8 cellular contexts compared by ENCODE assay signal in the genomic region with DNA sequence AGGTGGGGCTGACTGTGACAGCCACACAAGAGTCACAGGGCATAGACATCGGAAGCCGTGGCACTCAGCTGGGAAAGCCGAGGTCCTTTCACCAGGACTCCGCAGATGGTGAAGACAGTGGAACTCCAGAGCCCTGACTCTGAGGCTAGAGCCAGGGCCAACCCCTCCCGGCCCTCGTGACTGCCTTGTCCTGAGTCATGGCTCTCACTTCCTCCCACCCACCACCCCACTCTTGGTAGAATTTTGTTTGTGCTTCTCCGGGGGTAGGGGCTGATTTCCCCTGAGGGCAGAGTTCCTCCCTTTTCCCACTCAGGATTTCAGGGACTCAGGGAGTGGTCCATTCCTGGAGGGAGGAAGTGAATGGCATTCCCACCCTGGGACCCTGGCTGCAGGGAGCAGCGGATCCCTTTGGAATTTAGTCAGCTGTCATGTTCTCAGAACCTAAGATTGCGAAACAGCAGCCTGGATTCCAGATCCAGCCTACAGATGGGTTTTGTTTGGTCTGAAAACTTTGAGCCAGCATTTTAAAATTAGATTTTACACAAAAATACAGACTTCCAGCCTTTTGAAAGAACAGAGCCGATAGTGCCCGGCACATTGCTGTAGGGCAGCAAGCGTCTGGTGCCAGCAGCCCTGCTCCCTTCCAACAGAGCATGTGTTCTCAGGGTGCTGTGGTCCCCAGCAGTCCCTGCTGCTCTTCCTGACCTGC. TPM values are rescaled to one million over a fixed set of nuclear protein-coding genes. Genes with fewer than 3 reads are reported as not detected.
A peak's percentile ranks its signal among the peaks of the same experiment; 100 is the strongest.
DNase-seq lines count a peak whose midpoint lies in the region; ATAC-seq, FAIRE-seq and TF ChIP-seq lines count a peak whose summit lies in the region.

No MANE protein-coding gene starts in this region.

- TF ChIP-seq POLR2A in GM12891 (IDR thresholded peaks at IDR 0.05; ENCODE audit: low read depth, low read length) = no peak

- H3K4me1 Mint-ChIP-seq in activated T-cell treated with anti-CD3 and anti-CD28 coated beads, Interleukin-2, amount 50 U/mL, for 4 hours (ENCODE audit: low read depth) = no peaks in the 10 kb centered on the region
- peaks cover 0 to under 1% of the 10 kb centered on the region in 2 donors for H3K4me1 Mint-ChIP-seq in natural killer cell treated with Interleukin-12 subunit alpha and Interleukin-12 subunit beta and Interleukin-15 and Interleukin-18, amount 100 ng/mL, for 72 hours (ENCODE audit: low read depth in 2 of 2)

- H3K9me3 Mint-ChIP-seq in activated T-cell treated with anti-CD3 and anti-CD28 coated beads, Interleukin-2, amount 50 U/mL, for 4 hours = no peaks in the 10 kb centered on the region
- H3K9me3 Mint-ChIP-seq in natural killer cell treated with Interleukin-12 subunit alpha and Interleukin-12 subunit beta and Interleukin-15 and Interleukin-18, amount 100 ng/mL, for 72 hours = no peaks in the 10 kb centered on the region

- H3K27me3 Mint-ChIP-seq in activated T-cell treated with anti-CD3 and anti-CD28 coated beads, Interleukin-2, amount 50 U/mL, for 4 hours (ENCODE audit: low read depth) = no peaks in the 10 kb centered on the region
- H3K27me3 Mint-ChIP-seq in natural killer cell treated with Interleukin-12 subunit alpha and Interleukin-12 subunit beta and Interleukin-15 and Interleukin-18, amount 100 ng/mL, for 72 hours = no peaks in the 10 kb centered on the region

- intact Hi-C loops in head of caudate nucleus (cut with DNase I) = no loop called here

- H3K27ac Mint-ChIP-seq in natural killer cell treated with Interleukin-12 subunit alpha and Interleukin-12 subunit beta and Interleukin-15 and Interleukin-18, amount 100 ng/mL, for 72 hours = peak overlapping the region in 1 of 2 donors; percentile 44

- DNase-seq in GM12891 (ENCODE audit: insufficient read length, low spot score) = no peak
- no peak for DNase-seq in activated T-cell treated with anti-CD3 and anti-CD28 coated beads, Interleukin-2, amount 50 U/mL, for 4 hours
- DNase-seq in head of caudate nucleus = peak; percentile 53 to 91 (median 74)
- peak; percentile 69 for DNase-seq in putamen (ENCODE audit: low spot score)
- no peak for DNase-seq in AML-193 (lab: John Stamatoyannopoulos, UW)
- no peak for DNase-seq in NCI-H446 treated with DMSO at 0.1 percent for 48 hours (lab: John Stamatoyannopoulos, UW)
- no peak for DNase-seq in natural killer cell treated with Interleukin-12 subunit alpha and Interleukin-12 subunit beta and Interleukin-15 and Interleukin-18, amount 100 ng/mL, for 72 hours (ENCODE audit: low spot score)

- FAIRE-seq in GM12891 (lab: Jason Lieb, UNC) = no peak

- peak; percentile 57 to 72 for ATAC-seq in activated T-cell treated with anti-CD3 and anti-CD28 coated beads, Interleukin-2, amount 50 U/mL, for 4 hours
- ATAC-seq in HG03354 (IDR thresholded peaks at IDR 0.05; ENCODE audit: poor library complexity, severe bottlenecking, unreplicated experiment) = no peak
- ATAC-seq in natural killer cell treated with Interleukin-12 subunit alpha and Interleukin-12 subunit beta and Interleukin-15 and Interleukin-18, amount 100 ng/mL, for 72 hours = no peak

- peaks cover 22% of the 10 kb centered on the region for H3K36me3 Mint-ChIP-seq in activated T-cell treated with anti-CD3 and anti-CD28 coated beads, Interleukin-2, amount 50 U/mL, for 4 hours (ENCODE audit: insufficient read depth)
- no peaks in the 10 kb centered on the region for H3K36me3 Mint-ChIP-seq in natural killer cell treated with Interleukin-12 subunit alpha and Interleukin-12 subunit beta and Interleukin-15 and Interleukin-18, amount 100 ng/mL, for 72 hours

- H3K4me3 Mint-ChIP-seq in activated T-cell treated with anti-CD3 and anti-CD28 coated beads, Interleukin-2, amount 50 U/mL, for 4 hours = no peak overlapping the region
- H3K4me3 Mint-ChIP-seq in natural killer cell treated with Interleukin-12 subunit alpha and Interleukin-12 subunit beta and Interleukin-15 and Interleukin-18, amount 100 ng/mL, for 72 hours = no peak overlapping the region

TF ChIP-seq in GM12891, 5 proteins besides CTCF, POLR2A, EP300 and RAD21:
- peak; percentile 85 for TF ChIP-seq SPI1 (IDR thresholded peaks at IDR 0.05; ENCODE audit: low read depth, low read length)
- TF ChIP-seq TAF1 (IDR thresholded peaks at IDR 0.05; ENCODE audit: low read depth, low read length) = no peak

RNA-seq across cellular contexts. Expression of a gene that starts 50.7 kb away (rescaled TPM):
- 16.4 TPM for polyA plus RNA-seq in GM12891 (2012; ENCODE audit: low read depth, missing spikeins)
- 10 to 100 TPM; 17.5 to 23.7 (median 20.8) TPM for total RNA-seq in activated T-cell treated with anti-CD3 and anti-CD28 coated beads, Interleukin-2, amount 50 U/mL, for 4 hours
- 10 to 100 TPM; 14.1 to 43.6 TPM for total RNA-seq in natural killer cell treated with Interleukin-12 subunit alpha and Interleukin-12 subunit beta and Interleukin-15 and Interleukin-18, amount 100 ng/mL, for 72 hours

Comparison
In these comparisons a context has a peak if more than half of its experiments do, and no peak if none do; other contexts are left out.
1. DNase-seq: peak in head of caudate nucleus (42 of 42) and putamen (single experiment); none in GM12891 (single experiment), activated T-cell treated with anti-CD3 and anti-CD28 coated beads, Interleukin-2, amount 50 U/mL, for 4 hours (single experiment), AML-193 (0 of 2), NCI-H446 treated with DMSO at 0.1 percent for 48 hours (single experiment) and natural killer cell treated with Interleukin-12 subunit alpha and Interleukin-12 subunit beta and Interleukin-15 and Interleukin-18, amount 100 ng/mL, for 72 hours (single experiment).
2. ATAC-seq: peak in activated T-cell treated with anti-CD3 and anti-CD28 coated beads, Interleukin-2, amount 50 U/mL, for 4 hours (2 of 2); none in HG03354 (single experiment) and natural killer cell treated with Interleukin-12 subunit alpha and Interleukin-12 subunit beta and Interleukin-15 and Interleukin-18, amount 100 ng/mL, for 72 hours (0 of 2).